ENCODE assay signal across 16 cellular contexts in the genomic region with DNA sequence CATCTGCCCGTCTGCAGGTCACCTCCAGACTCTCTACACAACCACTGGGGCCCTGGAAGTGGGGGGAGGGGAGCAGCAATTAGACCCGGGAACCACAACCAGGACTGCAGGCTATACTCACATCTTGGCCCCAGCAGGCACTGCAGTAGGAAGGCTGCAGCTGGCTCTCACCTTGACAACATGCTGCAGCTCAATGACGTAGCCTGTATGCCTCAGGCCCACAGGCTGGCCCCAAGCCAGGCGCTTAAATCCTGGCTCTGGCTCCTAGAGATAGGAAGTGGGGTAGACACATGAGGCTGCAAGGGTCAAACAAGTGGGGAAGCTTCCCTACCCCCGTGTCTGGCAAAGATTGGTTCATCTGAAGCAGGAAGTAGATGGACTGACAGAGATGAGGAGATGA. TPM values are rescaled to one million over a fixed set of nuclear protein-coding genes. Genes with fewer than 3 reads are reported as not detected.
A peak's percentile ranks its signal among the peaks of the same experiment; 100 is the strongest.
DNase-seq lines count a peak whose midpoint lies in the region; ATAC-seq lines count a peak whose summit lies in the region.
"Had no signal": no experiment of that assay in that cellular context is flagged by ENCODE, and none has a peak within 500 bp of the region (broad histone marks: within the 10 kb centered on the region; RNA-seq: fewer than 3 reads in every experiment).

No MANE protein-coding gene starts in this region.

- H3K36me3 Mint-ChIP-seq in activated naive CD4-positive, alpha-beta T cell treated with anti-CD3 and anti-CD28 coated beads, Interleukin-2, amount 50 U/mL, for 72 hours = peaks cover 18% of the 10 kb centered on the region in 2 donors

- no peak for ATAC-seq in activated naive CD4-positive, alpha-beta T cell treated with anti-CD3 and anti-CD28 coated beads, Interleukin-2, amount 50 U/mL, for 72 hours
- ATAC-seq in GM21723 (IDR thresholded peaks at IDR 0.05; ENCODE audit: unreplicated experiment) (no peak), HG03097 (IDR thresholded peaks at IDR 0.05; ENCODE audit: low FRiP score, unreplicated experiment) (no peak)
- ATAC-seq: left colon had no signal

- no peaks in the 10 kb centered on the region for H3K9me3 Mint-ChIP-seq in activated naive CD4-positive, alpha-beta T cell treated with anti-CD3 and anti-CD28 coated beads, Interleukin-2, amount 50 U/mL, for 72 hours
- H3K9me3 Mint-ChIP-seq: IgD-negative memory B cell had no signal

- H3K27ac Mint-ChIP-seq in activated naive CD4-positive, alpha-beta T cell treated with anti-CD3 and anti-CD28 coated beads, Interleukin-2, amount 50 U/mL, for 72 hours = peak overlapping the region; percentile 15 to 29

- DNase-seq in activated naive CD4-positive, alpha-beta T cell treated with anti-CD3 and anti-CD28 coated beads, Interleukin-2, amount 50 U/mL, for 72 hours (ENCODE audit: low spot score in 2 of 2) = no peak
- no peak for DNase-seq in activated naive CD4-positive, alpha-beta T cell (lab: John Stamatoyannopoulos, UW)
- DNase-seq in NCI-H2227 (lab: John Stamatoyannopoulos, UW; ENCODE audit: unreplicated experiment) (peak; percentile 48), dermis blood vessel endothelial cell (peak; percentile 37), non-pigmented ciliary epithelial cell (ENCODE audit: low read depth) (peak; percentile 14), NAMALWA (ENCODE audit: low spot score) (no peak)
- DNase-seq: activated naive CD4-positive, alpha-beta T cell treated with Interleukin-2 at 50 U/mL for 16 hours; Caco-2; head of caudate nucleus; left colon; NCI-H1436 treated with DMSO at 0.1 percent for 48 hours; stomach had no signal

RNA-seq across cellular contexts. Expression of gene QRICH1, which starts 4.6 kb away (rescaled TPM):
- 100 to 1,000 TPM; 126 to 150 TPM for total RNA-seq in activated naive CD4-positive, alpha-beta T cell treated with anti-CD3 and anti-CD28 coated beads, Interleukin-2, amount 50 U/mL, for 72 hours
- total RNA-seq in dermis blood vessel endothelial cell = 62.0 and 110 TPM in 2 replicates

RNA-seq across cellular contexts. Expression of gene QARS1, which starts 6.1 kb away (rescaled TPM):
- 100 to 1,000 TPM; 268 to 378 TPM for total RNA-seq in activated naive CD4-positive, alpha-beta T cell treated with anti-CD3 and anti-CD28 coated beads, Interleukin-2, amount 50 U/mL, for 72 hours
- total RNA-seq in dermis blood vessel endothelial cell = 485 and 565 TPM in 2 replicates

RNA-seq across cellular contexts. Expression of gene USP19, which starts 22.2 kb away (rescaled TPM):
- 10 to 100 TPM; 40.8 to 46.7 TPM for total RNA-seq in activated naive CD4-positive, alpha-beta T cell treated with anti-CD3 and anti-CD28 coated beads, Interleukin-2, amount 50 U/mL, for 72 hours
- total RNA-seq in dermis blood vessel endothelial cell = 50.2 and 58.4 TPM in 2 replicates

RNA-seq across cellular contexts. Expression of gene LAMB2, which starts 34.4 kb away (rescaled TPM):
- 1 to 10 TPM in 1 of 2 donors, not detected in 1; 1.4 TPM for total RNA-seq in activated naive CD4-positive, alpha-beta T cell treated with anti-CD3 and anti-CD28 coated beads, Interleukin-2, amount 50 U/mL, for 72 hours
- 995 and 1,289 TPM in 2 replicates for total RNA-seq in dermis blood vessel endothelial cell
- total RNA-seq: activated CD8-positive, alpha-beta memory T cell treated with anti-CD3 and anti-CD28 coated beads for 36 hours had no signal

Comparison
In these comparisons a context has a peak if more than half of its experiments do, and no peak if none do; other contexts are left out.
1. DNase-seq: peak in NCI-H2227 (single experiment), dermis blood vessel endothelial cell (single experiment) and non-pigmented ciliary epithelial cell (single experiment); none in activated naive CD4-positive, alpha-beta T cell treated with anti-CD3 and anti-CD28 coated beads, Interleukin-2, amount 50 U/mL, for 72 hours (0 of 2), activated naive CD4-positive, alpha-beta T cell (0 of 4) and NAMALWA (single experiment).